In genomic region chr21:37797403-37797802, GRCh38 we compare ENCODE assay signal across 27 cellular contexts.
"Had no signal": no experiment of that assay in that cellular context is flagged by ENCODE, and none has a peak within 500 bp of the region (broad histone marks: within the 10 kb centered on the region; RNA-seq: fewer than 3 reads in every experiment).

No MANE protein-coding gene starts in this region.

- ATAC-seq: activated CD8-positive, alpha-beta T cell treated with anti-CD3 and anti-CD28 coated beads for 36 hours had no signal

- H3K4me3 ChIP-seq: breast epithelium, Peyer's patch had no signal

- H3K36me3 Mint-ChIP-seq: activated naive CD8-positive, alpha-beta T cell treated with anti-CD3 and anti-CD28 coated beads, Interleukin-2, amount 10 ng/mL, durations not matched to agents 7 days and 5 days; IgD-negative memory B cell had no signal

- H3K4me1 ChIP-seq: breast epithelium, Peyer's patch had no signal

- H3K4me2 ChIP-seq: KMS-11 had no signal

- H3K27ac Mint-ChIP-seq: activated CD8-positive, alpha-beta T cell treated with anti-CD3 and anti-CD28 coated beads for 36 hours; activated naive CD8-positive, alpha-beta T cell treated with anti-CD3 and anti-CD28 coated beads, Interleukin-2, amount 10 ng/mL, durations not matched to agents 7 days and 5 days; activated T-helper 1 cell treated with anti-CD3 and anti-CD28 coated beads, Interleukin-12 subunit alpha, Interleukin-12 subunit beta, Interleukin-2, Interleukin-4 antibody, amounts not matched to agents 30 ng/mL and 10 ng/mL and 1 ng/mL, durations not matched to agents 14 hours and 24 hours and 36 hours; T-helper 1 cell treated with Interleukin-12 subunit alpha and Interleukin-12 subunit beta and Interleukin-4 antibody, amounts not matched to agents 30 μg/mL and 1 μg/mL, for 36 hours had no signal

- H3K9me3 ChIP-seq: breast epithelium, Peyer's patch had no signal

- H3K36me3 ChIP-seq: breast epithelium, Peyer's patch had no signal

- H3K4me1 Mint-ChIP-seq: activated naive CD8-positive, alpha-beta T cell treated with anti-CD3 and anti-CD28 coated beads, Interleukin-2, amount 10 ng/mL, durations not matched to agents 7 days and 5 days; IgD-negative memory B cell had no signal

- H3K9me3 Mint-ChIP-seq: activated CD8-positive, alpha-beta T cell treated with anti-CD3 and anti-CD28 coated beads for 36 hours; activated naive CD8-positive, alpha-beta T cell treated with anti-CD3 and anti-CD28 coated beads, Interleukin-2, amount 10 ng/mL, durations not matched to agents 7 days and 5 days; activated T-helper 1 cell treated with anti-CD3 and anti-CD28 coated beads, Interleukin-12 subunit alpha, Interleukin-12 subunit beta, Interleukin-2, Interleukin-4 antibody, amounts not matched to agents 30 ng/mL and 10 ng/mL and 1 ng/mL, durations not matched to agents 14 hours and 24 hours and 36 hours; T-helper 1 cell treated with Interleukin-12 subunit alpha and Interleukin-12 subunit beta and Interleukin-4 antibody, amounts not matched to agents 30 μg/mL and 1 μg/mL, for 36 hours had no signal

- H3K27ac ChIP-seq: breast epithelium, KMS-11, Peyer's patch, VCaP had no signal

- H3K9ac ChIP-seq: KMS-11 had no signal

- H3K27me3 ChIP-seq: Peyer's patch had no signal

- DNase-seq: activated CD4-positive, CD25-positive, alpha-beta regulatory T cell; activated CD8-positive, alpha-beta memory T cell treated with anti-CD3 and anti-CD28 coated beads, Interleukin-2, amount 50 U/mL, for 4 hours; activated CD8-positive, alpha-beta T cell treated with anti-CD3 and anti-CD28 coated beads for 36 hours; activated effector memory CD4-positive, alpha-beta T cell treated with Interleukin-2 at 50 U/mL for 16 hours; activated naive CD4-positive, alpha-beta T cell treated with Interleukin-2 at 50 U/mL for 16 hours; activated naive CD8-positive, alpha-beta T cell treated with anti-CD3 and anti-CD28 coated beads, Interleukin-2, amount 10 ng/mL, durations not matched to agents 7 days and 5 days; activated T-cell treated with anti-CD3 and anti-CD28 coated beads, Interleukin-2, amount 50 U/mL, for 1 hour; aorta; caudate nucleus; NCI-H1092 treated with DMSO at 0.1 percent for 48 hours; NCI-H1417 treated with DMSO at 0.1 percent for 48 hours; NCI-H1694; NCI-H2029; NCI-H2107; NCI-H2171 treated with DMSO at 0.1 percent for 48 hours; NCI-H226; NCI-H526 treated with DMSO at 0.1 percent for 48 hours; NK-92 treated with Interleukin-12 subunit alpha and Interleukin-12 subunit beta, amount 100 ng/mL, for 24 hours; Peyer's patch; SHP77; T1000 had no signal

- H3K4me3 Mint-ChIP-seq: activated CD8-positive, alpha-beta T cell treated with anti-CD3 and anti-CD28 coated beads for 36 hours; activated naive CD8-positive, alpha-beta T cell treated with anti-CD3 and anti-CD28 coated beads, Interleukin-2, amount 10 ng/mL, durations not matched to agents 7 days and 5 days; activated T-helper 1 cell treated with anti-CD3 and anti-CD28 coated beads, Interleukin-12 subunit alpha, Interleukin-12 subunit beta, Interleukin-2, Interleukin-4 antibody, amounts not matched to agents 30 ng/mL and 10 ng/mL and 1 ng/mL, durations not matched to agents 14 hours and 24 hours and 36 hours; IgD-negative memory B cell; T-helper 1 cell treated with Interleukin-12 subunit alpha and Interleukin-12 subunit beta and Interleukin-4 antibody, amounts not matched to agents 30 μg/mL and 1 μg/mL, for 36 hours had no signal
